In the genomic region with DNA sequence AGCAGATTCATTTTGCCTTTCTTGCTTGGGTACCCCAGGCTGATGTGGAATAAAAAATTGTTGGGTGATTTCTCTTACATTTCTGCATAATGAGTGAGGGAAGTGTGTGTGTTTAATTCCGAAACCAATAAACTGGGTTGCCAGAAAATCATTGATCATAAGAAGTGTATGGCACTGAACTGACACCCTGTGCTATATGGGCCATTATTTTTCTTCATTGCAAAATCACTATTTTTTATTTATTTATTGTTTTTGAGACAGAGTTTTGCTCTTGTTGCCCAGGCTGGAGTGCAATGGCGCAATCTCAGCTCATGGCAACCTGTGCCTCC, we compare ENCODE assay signal across 15 cellular contexts. TPM values are rescaled to one million over a fixed set of nuclear protein-coding genes. Genes with fewer than 3 reads are reported as not detected.
DNase-seq lines count a peak whose midpoint lies in the region; ATAC-seq and TF ChIP-seq lines count a peak whose summit lies in the region.
"Had no signal": no experiment of that assay in that cellular context is flagged by ENCODE, and none has a peak within 500 bp of the region (broad histone marks: within the 10 kb centered on the region; RNA-seq: fewer than 3 reads in every experiment).

No MANE protein-coding gene starts in this region.

- H2AFZ ChIP-seq in MM.1S (ENCODE audit: low read length), result no peak overlapping the region

- peak overlapping the region; percentile 72 for H3K4me3 Mint-ChIP-seq in natural killer cell treated with Interleukin-12 subunit alpha and Interleukin-12 subunit beta and Interleukin-15 and Interleukin-18, amount 100 ng/mL, for 72 hours
- H3K4me3 Mint-ChIP-seq in natural killer cell, result no peak overlapping the region
- H3K4me3 Mint-ChIP-seq in activated T-helper 2 cell treated with anti-CD3 and anti-CD28 coated beads, Interferon-gamma antibody, Interleukin-2, Interleukin-4, amounts not matched to agents 10 μg/mL and 5 μg/mL and 100 μg/mL, durations not matched to agents 14 hours and 24 hours and 36 hours (ENCODE audit: low read depth), result no peak overlapping the region
- H3K4me3 Mint-ChIP-seq in stimulated activated naive CD8-positive, alpha-beta T cell treated with anti-CD3 and anti-CD28 coated beads, Interleukin-15, amount 100 ng/mL, for 72 hours, result peak overlapping the region; percentile 26 to 38
- H3K4me3 Mint-ChIP-seq: dendritic cell treated with granulocyte-macrophage colony-stimulating factor and Interleukin-4, amounts not matched to agents 40 ng/mL and 50 ng/mL, for 4 days had no signal

- H3K27me3 Mint-ChIP-seq in natural killer cell treated with Interleukin-12 subunit alpha and Interleukin-12 subunit beta and Interleukin-15 and Interleukin-18, amount 100 ng/mL, for 72 hours, result no peaks in the 10 kb centered on the region
- H3K27me3 Mint-ChIP-seq in natural killer cell (ENCODE audit: low read depth in 2 of 2), result no peaks in the 10 kb centered on the region
- no peaks in the 10 kb centered on the region for H3K27me3 Mint-ChIP-seq in activated T-helper 2 cell treated with anti-CD3 and anti-CD28 coated beads, Interferon-gamma antibody, Interleukin-2, Interleukin-4, amounts not matched to agents 10 μg/mL and 5 μg/mL and 100 μg/mL, durations not matched to agents 14 hours and 24 hours and 36 hours (ENCODE audit: low read depth)
- H3K27me3 Mint-ChIP-seq in stimulated activated naive CD8-positive, alpha-beta T cell treated with anti-CD3 and anti-CD28 coated beads, Interleukin-15, amount 100 ng/mL, for 72 hours, result no peaks in the 10 kb centered on the region
- H3K27me3 Mint-ChIP-seq: dendritic cell treated with granulocyte-macrophage colony-stimulating factor and Interleukin-4, amounts not matched to agents 40 ng/mL and 50 ng/mL, for 4 days had no signal

- no peak overlapping the region for H3K9ac ChIP-seq in MM.1S (ENCODE audit: low read length)

- no peaks in the 10 kb centered on the region for H3K9me3 Mint-ChIP-seq in natural killer cell treated with Interleukin-12 subunit alpha and Interleukin-12 subunit beta and Interleukin-15 and Interleukin-18, amount 100 ng/mL, for 72 hours
- H3K9me3 Mint-ChIP-seq in natural killer cell, result no peaks in the 10 kb centered on the region
- no peaks in the 10 kb centered on the region for H3K9me3 Mint-ChIP-seq in activated T-helper 2 cell treated with anti-CD3 and anti-CD28 coated beads, Interferon-gamma antibody, Interleukin-2, Interleukin-4, amounts not matched to agents 10 μg/mL and 5 μg/mL and 100 μg/mL, durations not matched to agents 14 hours and 24 hours and 36 hours
- H3K9me3 Mint-ChIP-seq in stimulated activated naive CD8-positive, alpha-beta T cell treated with anti-CD3 and anti-CD28 coated beads, Interleukin-15, amount 100 ng/mL, for 72 hours, result no peaks in the 10 kb centered on the region
- H3K9me3 Mint-ChIP-seq: dendritic cell treated with granulocyte-macrophage colony-stimulating factor and Interleukin-4, amounts not matched to agents 40 ng/mL and 50 ng/mL, for 4 days had no signal

- peaks cover 5% of the 10 kb centered on the region; the same call in 1 of the 2 replicates for H3F3A ChIP-seq in MM.1S (ENCODE audit: insufficient read depth, low read length)

- H3K36me3 ChIP-seq in MM.1S (replicated peaks; ENCODE audit: insufficient read depth, low read length), result no peaks in the 10 kb centered on the region
- H3K36me3 ChIP-seq: right lobe of liver had no signal

- peak overlapping the region; percentile 83 to 94 for H3K27ac Mint-ChIP-seq in natural killer cell treated with Interleukin-12 subunit alpha and Interleukin-12 subunit beta and Interleukin-15 and Interleukin-18, amount 100 ng/mL, for 72 hours
- no peak overlapping the region for H3K27ac Mint-ChIP-seq in natural killer cell
- peak overlapping the region; percentile 85 for H3K27ac Mint-ChIP-seq in activated T-helper 2 cell treated with anti-CD3 and anti-CD28 coated beads, Interferon-gamma antibody, Interleukin-2, Interleukin-4, amounts not matched to agents 10 μg/mL and 5 μg/mL and 100 μg/mL, durations not matched to agents 14 hours and 24 hours and 36 hours
- H3K27ac Mint-ChIP-seq in stimulated activated naive CD8-positive, alpha-beta T cell treated with anti-CD3 and anti-CD28 coated beads, Interleukin-15, amount 100 ng/mL, for 72 hours, result peak overlapping the region; percentile 83 to 90
- H3K27ac Mint-ChIP-seq: dendritic cell treated with granulocyte-macrophage colony-stimulating factor and Interleukin-4, amounts not matched to agents 40 ng/mL and 50 ng/mL, for 4 days had no signal

- H3K9me3 ChIP-seq in MM.1S (replicated peaks; ENCODE audit: insufficient read depth, low read length), result no peaks in the 10 kb centered on the region
- H3K9me3 ChIP-seq: left ventricle myocardium inferior, right lobe of liver, thyroid gland had no signal

- H4K20me1 ChIP-seq in MM.1S (ENCODE audit: insufficient read depth, low read length), result no peaks in the 10 kb centered on the region

- no peak overlapping the region for H3K4me2 ChIP-seq in MM.1S (ENCODE audit: low read depth, low read length)

- no peak for DNase-seq in natural killer cell treated with Interleukin-12 subunit alpha and Interleukin-12 subunit beta and Interleukin-15 and Interleukin-18, amount 100 ng/mL, for 72 hours (ENCODE audit: low spot score)
- DNase-seq in natural killer cell (no peak), MM.1S (no peak), islet precursor cell (no peak)
- no peak for DNase-seq in activated T-helper 2 cell treated with anti-CD3 and anti-CD28 coated beads, Interferon-gamma antibody, Interleukin-2, Interleukin-4, amounts not matched to agents 10 μg/mL and 5 μg/mL and 100 μg/mL, durations not matched to agents 14 hours and 24 hours and 36 hours (ENCODE audit: low spot score)
- DNase-seq in stimulated activated naive CD8-positive, alpha-beta T cell treated with anti-CD3 and anti-CD28 coated beads, Interleukin-15, amount 100 ng/mL, for 72 hours, result no peak
- DNase-seq: erythroblast, left ventricle myocardium inferior, NCI-H1436, NCI-H2227 treated with DMSO at 0.1 percent for 48 hours, right lobe of liver, thyroid gland had no signal

- peaks cover 7% of the 10 kb centered on the region; the same call in 1 of the 2 replicates for H3K4me1 ChIP-seq in MM.1S (ENCODE audit: low read length)
- H3K4me1 ChIP-seq: left ventricle myocardium inferior, thyroid gland had no signal

- no peak overlapping the region for H3K4me3 ChIP-seq in MM.1S (ENCODE audit: low read length)
- H3K4me3 ChIP-seq: left ventricle myocardium inferior, right lobe of liver, thyroid gland had no signal

- H3K4me1 Mint-ChIP-seq in natural killer cell treated with Interleukin-12 subunit alpha and Interleukin-12 subunit beta and Interleukin-15 and Interleukin-18, amount 100 ng/mL, for 72 hours (ENCODE audit: low read depth in 2 of 2), result peaks cover 51 to 57% of the 10 kb centered on the region in 2 donors
- peaks cover 5 to 6% of the 10 kb centered on the region in 2 donors for H3K4me1 Mint-ChIP-seq in natural killer cell
- peaks cover 66% of the 10 kb centered on the region for H3K4me1 Mint-ChIP-seq in activated T-helper 2 cell treated with anti-CD3 and anti-CD28 coated beads, Interferon-gamma antibody, Interleukin-2, Interleukin-4, amounts not matched to agents 10 μg/mL and 5 μg/mL and 100 μg/mL, durations not matched to agents 14 hours and 24 hours and 36 hours (ENCODE audit: low read depth)
- H3K4me1 Mint-ChIP-seq in stimulated activated naive CD8-positive, alpha-beta T cell treated with anti-CD3 and anti-CD28 coated beads, Interleukin-15, amount 100 ng/mL, for 72 hours, result peaks cover 79% of the 10 kb centered on the region

- intact Hi-C loops in natural killer cell (cut with micrococcal nuclease), result no loop called here
- intact Hi-C loops in activated T-helper 2 cell treated with anti-CD3 and anti-CD28 coated beads, Interferon-gamma antibody, Interleukin-2, Interleukin-4, amounts not matched to agents 10 μg/mL and 5 μg/mL and 100 μg/mL, durations not matched to agents 14 hours and 24 hours and 36 hours (cut with micrococcal nuclease), result loop anchor here (1.0 to 5.0 kb wide), 12 partner anchors 42 to 535 kb away; a partner anchor contains a TSS

- no peaks in the 10 kb centered on the region for H3K27me3 ChIP-seq in MM.1S (replicated peaks; ENCODE audit: insufficient read depth, low read length)
- H3K27me3 ChIP-seq: right lobe of liver, thyroid gland had no signal

- no peak for ATAC-seq in natural killer cell treated with Interleukin-12 subunit alpha and Interleukin-12 subunit beta and Interleukin-15 and Interleukin-18, amount 100 ng/mL, for 72 hours
- ATAC-seq in natural killer cell (no peak), HG03175 (IDR thresholded peaks at IDR 0.05; ENCODE audit: unreplicated experiment) (peak; percentile 18), HG02870 (IDR thresholded peaks at IDR 0.05; ENCODE audit: unreplicated experiment) (no peak)
- ATAC-seq in stimulated activated naive CD8-positive, alpha-beta T cell treated with anti-CD3 and anti-CD28 coated beads, Interleukin-15, amount 100 ng/mL, for 72 hours, result no peak
- ATAC-seq: right lobe of liver had no signal

- H3K27ac ChIP-seq in MM.1S (ENCODE audit: low read length), result no peak overlapping the region
- H3K27ac ChIP-seq: left ventricle myocardium inferior, right lobe of liver, thyroid gland had no signal

- no peaks in the 10 kb centered on the region for H3K79me2 ChIP-seq in MM.1S (ENCODE audit: low read length)

- H3K9me2 ChIP-seq in MM.1S (replicated peaks; ENCODE audit: insufficient read depth, low read length), result no peaks in the 10 kb centered on the region

- peaks cover 13% of the 10 kb centered on the region for H3K36me3 Mint-ChIP-seq in natural killer cell treated with Interleukin-12 subunit alpha and Interleukin-12 subunit beta and Interleukin-15 and Interleukin-18, amount 100 ng/mL, for 72 hours
- H3K36me3 Mint-ChIP-seq in natural killer cell, result no peaks in the 10 kb centered on the region
- peaks cover 46% of the 10 kb centered on the region for H3K36me3 Mint-ChIP-seq in activated T-helper 2 cell treated with anti-CD3 and anti-CD28 coated beads, Interferon-gamma antibody, Interleukin-2, Interleukin-4, amounts not matched to agents 10 μg/mL and 5 μg/mL and 100 μg/mL, durations not matched to agents 14 hours and 24 hours and 36 hours (ENCODE audit: low read depth)

- TF ChIP-seq CTCF in natural killer cell (IDR thresholded peaks at IDR 0.05) (no peak), MM.1S (IDR thresholded peaks at IDR 0.05; ENCODE audit: low read length) (no peak)

RNA-seq across cellular contexts. Expression of a gene that starts 14.6 kb away (rescaled TPM):
- total RNA-seq in natural killer cell treated with Interleukin-12 subunit alpha and Interleukin-12 subunit beta and Interleukin-15 and Interleukin-18, amount 100 ng/mL, for 72 hours, result 10 to 100 TPM; 42.7 to 64.3 TPM
- total RNA-seq in natural killer cell, result 10 to 100 TPM; 12.7 to 24.2 (median 18.2) TPM
- 49.1 and 56.0 TPM in 2 replicates for total RNA-seq in activated T-helper 2 cell treated with anti-CD3 and anti-CD28 coated beads, Interferon-gamma antibody, Interleukin-2, Interleukin-4, amounts not matched to agents 10 μg/mL and 5 μg/mL and 100 μg/mL, durations not matched to agents 14 hours and 24 hours and 36 hours

RNA-seq across cellular contexts. Expression of a gene that starts 42.9 kb away (rescaled TPM):
- total RNA-seq in natural killer cell treated with Interleukin-12 subunit alpha and Interleukin-12 subunit beta and Interleukin-15 and Interleukin-18, amount 100 ng/mL, for 72 hours, result 100 to 1,000 TPM in 1 of 2 donors, 10 to 100 TPM in 1; 89.3 to 143 TPM
- 10 to 100 TPM; 26.0 to 36.9 (median 34.0) TPM for total RNA-seq in natural killer cell
- total RNA-seq in activated T-helper 2 cell treated with anti-CD3 and anti-CD28 coated beads, Interferon-gamma antibody, Interleukin-2, Interleukin-4, amounts not matched to agents 10 μg/mL and 5 μg/mL and 100 μg/mL, durations not matched to agents 14 hours and 24 hours and 36 hours, result 174 and 182 TPM in 2 replicates

Comparison
In these comparisons a context has a peak if more than half of its experiments do, and no peak if none do; other contexts are left out.
1. H3K27ac Mint-ChIP-seq: peak in natural killer cell treated with Interleukin-12 subunit alpha and Interleukin-12 subunit beta and Interleukin-15 and Interleukin-18, amount 100 ng/mL, for 72 hours (2 of 2), activated T-helper 2 cell treated with anti-CD3 and anti-CD28 coated beads, Interferon-gamma antibody, Interleukin-2, Interleukin-4, amounts not matched to agents 10 μg/mL and 5 μg/mL and 100 μg/mL, durations not matched to agents 14 hours and 24 hours and 36 hours (single experiment) and stimulated activated naive CD8-positive, alpha-beta T cell treated with anti-CD3 and anti-CD28 coated beads, Interleukin-15, amount 100 ng/mL, for 72 hours (2 of 2); none in natural killer cell (0 of 2).
2. H3K4me3 Mint-ChIP-seq: peak in natural killer cell treated with Interleukin-12 subunit alpha and Interleukin-12 subunit beta and Interleukin-15 and Interleukin-18, amount 100 ng/mL, for 72 hours (single experiment) and stimulated activated naive CD8-positive, alpha-beta T cell treated with anti-CD3 and anti-CD28 coated beads, Interleukin-15, amount 100 ng/mL, for 72 hours (2 of 2); none in natural killer cell (single experiment) and activated T-helper 2 cell treated with anti-CD3 and anti-CD28 coated beads, Interferon-gamma antibody, Interleukin-2, Interleukin-4, amounts not matched to agents 10 μg/mL and 5 μg/mL and 100 μg/mL, durations not matched to agents 14 hours and 24 hours and 36 hours (single experiment).